ENCODE assay signal across 9 cellular contexts in the genomic region with DNA sequence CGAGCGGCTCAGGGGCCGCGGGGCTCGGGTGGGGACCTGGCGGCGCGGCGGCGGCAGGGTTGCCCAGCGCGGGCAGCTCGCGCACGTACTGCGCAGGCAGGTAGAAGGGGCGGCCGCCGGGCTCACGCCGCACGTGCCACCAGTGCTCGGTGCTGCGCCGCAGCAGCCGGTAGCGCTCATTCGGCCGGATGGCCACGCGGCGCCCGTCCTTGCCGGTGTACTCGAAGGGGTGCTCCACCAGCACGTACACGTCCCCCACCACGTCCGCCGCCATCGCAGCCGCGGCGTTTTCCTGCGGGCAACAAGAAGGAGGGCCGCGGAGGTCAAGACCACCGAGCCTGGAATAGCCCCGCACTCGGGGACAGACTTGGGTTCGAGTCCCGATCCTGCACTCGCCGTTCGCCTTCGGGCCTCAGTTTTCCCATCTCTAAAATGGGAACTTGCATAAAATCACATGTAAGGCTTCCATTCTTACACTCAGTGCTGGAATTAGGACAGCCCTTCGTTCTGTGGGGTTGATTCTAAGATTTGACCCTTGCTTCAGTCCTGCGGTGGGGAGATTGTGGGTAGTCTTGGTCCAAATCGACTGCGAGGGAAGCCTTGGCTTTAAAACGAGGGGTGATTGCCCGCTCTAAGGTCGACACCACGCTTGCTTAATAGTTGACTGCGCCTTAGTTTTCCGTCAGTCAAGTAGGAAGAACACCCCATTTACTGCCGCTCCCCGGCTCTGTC. TPM values are rescaled to one million over a fixed set of nuclear protein-coding genes. Genes with fewer than 3 reads are reported as not detected.
DNase-seq lines count a peak whose midpoint lies in the region; ATAC-seq lines count a peak whose summit lies in the region.
"Had no signal": no experiment of that assay in that cellular context is flagged by ENCODE, and none has a peak within 500 bp of the region (broad histone marks: within the 10 kb centered on the region; RNA-seq: fewer than 3 reads in every experiment).

No MANE protein-coding gene starts in this region.

- DNase-seq in activated T-cell treated with anti-CD3 and anti-CD28 coated beads, Interleukin-2, amount 50 U/mL, for 24 hours: no peak
- no peak for DNase-seq in activated T-cell treated with anti-CD3 and anti-CD28 coated beads for 4 hours
- no peak for DNase-seq in activated naive CD8-positive, alpha-beta T cell treated with anti-CD3 and anti-CD28 coated beads, Interleukin-2, amount 50 U/mL, for 24 hours
- no peak for DNase-seq in immature natural killer cell
- DNase-seq in SIG-M5 treated with dmso at 0.1 percent for 504 hours (lab: John Stamatoyannopoulos, UW; ENCODE audit: unreplicated experiment): no peak
- no peak for DNase-seq in iPS-NIHi7 (ENCODE audit: extremely low spot score)
- DNase-seq: AML-193 had no signal

- H3K4me3 Mint-ChIP-seq in activated T-cell treated with anti-CD3 and anti-CD28 coated beads, Interleukin-2, amount 50 U/mL, for 24 hours: peak overlapping the region; percentile 73
- H3K4me3 Mint-ChIP-seq in activated naive CD8-positive, alpha-beta T cell treated with anti-CD3 and anti-CD28 coated beads, Interleukin-2, amount 50 U/mL, for 24 hours: peak overlapping the region; percentile 77
- H3K4me3 Mint-ChIP-seq in immature natural killer cell: peak overlapping the region; percentile 85 to 90 (median 88)

- peak overlapping the region; percentile 43 to 67 for H3K4me3 ChIP-seq in stomach smooth muscle (ENCODE audit: low read length in 2 of 2)

- peaks cover 9% of the 10 kb centered on the region for H3K27me3 Mint-ChIP-seq in activated T-cell treated with anti-CD3 and anti-CD28 coated beads, Interleukin-2, amount 50 U/mL, for 24 hours
- peaks cover 8% of the 10 kb centered on the region for H3K27me3 Mint-ChIP-seq in activated naive CD8-positive, alpha-beta T cell treated with anti-CD3 and anti-CD28 coated beads, Interleukin-2, amount 50 U/mL, for 24 hours
- H3K27me3 Mint-ChIP-seq in immature natural killer cell (ENCODE audit: low read depth in 3 of 3): peaks cover 2 to 11% (median 10%) of the 10 kb centered on the region in 3 donors

- H3K4me1 ChIP-seq in stomach smooth muscle (ENCODE audit: control insufficient read depth, insufficient read depth, low read length): peaks cover 38% of the 10 kb centered on the region

- no peak for ATAC-seq in activated naive CD8-positive, alpha-beta T cell treated with anti-CD3 and anti-CD28 coated beads, Interleukin-2, amount 50 U/mL, for 24 hours
- ATAC-seq in GM18519 (IDR thresholded peaks at IDR 0.05; ENCODE audit: low FRiP score, unreplicated experiment): no peak

- H3K9ac ChIP-seq in stomach smooth muscle (ENCODE audit: low read length in 2 of 2): no peak overlapping the region

- H3K27ac Mint-ChIP-seq in activated T-cell treated with anti-CD3 and anti-CD28 coated beads, Interleukin-2, amount 50 U/mL, for 24 hours: no peak overlapping the region
- no peak overlapping the region for H3K27ac Mint-ChIP-seq in activated naive CD8-positive, alpha-beta T cell treated with anti-CD3 and anti-CD28 coated beads, Interleukin-2, amount 50 U/mL, for 24 hours
- H3K27ac Mint-ChIP-seq in immature natural killer cell: peak overlapping the region; percentile 29 to 92 (median 74)

- H3K4me1 Mint-ChIP-seq in activated T-cell treated with anti-CD3 and anti-CD28 coated beads, Interleukin-2, amount 50 U/mL, for 24 hours (ENCODE audit: low read depth): peaks cover 24% of the 10 kb centered on the region
- H3K4me1 Mint-ChIP-seq in activated naive CD8-positive, alpha-beta T cell treated with anti-CD3 and anti-CD28 coated beads, Interleukin-2, amount 50 U/mL, for 24 hours: peaks cover 22% of the 10 kb centered on the region
- H3K4me1 Mint-ChIP-seq in immature natural killer cell: peaks cover 26 to 28% of the 10 kb centered on the region in 2 donors

- no peak overlapping the region for H3K27ac ChIP-seq in stomach smooth muscle (ENCODE audit: low read length)

- H3K9me3 Mint-ChIP-seq in activated T-cell treated with anti-CD3 and anti-CD28 coated beads, Interleukin-2, amount 50 U/mL, for 24 hours: no peaks in the 10 kb centered on the region
- H3K9me3 Mint-ChIP-seq in activated naive CD8-positive, alpha-beta T cell treated with anti-CD3 and anti-CD28 coated beads, Interleukin-2, amount 50 U/mL, for 24 hours: no peaks in the 10 kb centered on the region
- H3K9me3 Mint-ChIP-seq in immature natural killer cell: no peaks in the 10 kb centered on the region

- no peaks in the 10 kb centered on the region for H3K36me3 ChIP-seq in stomach smooth muscle (ENCODE audit: control insufficient read depth in 2 of 2, insufficient read depth in 2 of 2, low read length in 2 of 2)

- peaks cover 35 to 45% of the 10 kb centered on the region in 2 donors for H3K27me3 ChIP-seq in stomach smooth muscle (ENCODE audit: control insufficient read depth in 1 of 2, insufficient read depth in 2 of 2, low read length in 2 of 2)

- H3K36me3 Mint-ChIP-seq in activated T-cell treated with anti-CD3 and anti-CD28 coated beads, Interleukin-2, amount 50 U/mL, for 24 hours (ENCODE audit: low read depth): no peaks in the 10 kb centered on the region
- H3K36me3 Mint-ChIP-seq in activated naive CD8-positive, alpha-beta T cell treated with anti-CD3 and anti-CD28 coated beads, Interleukin-2, amount 50 U/mL, for 24 hours (ENCODE audit: low read depth): no peaks in the 10 kb centered on the region
- no peaks in the 10 kb centered on the region for H3K36me3 Mint-ChIP-seq in immature natural killer cell

- no peaks in the 10 kb centered on the region for H3K9me3 ChIP-seq in stomach smooth muscle (ENCODE audit: control insufficient read depth in 2 of 2, low read length in 2 of 2)

RNA-seq across cellular contexts. Expression of gene ARHGAP27, which starts 2.5 kb away (rescaled TPM):
- 10 to 100 TPM; 23.5 to 64.9 (median 27.8) TPM for polyA plus RNA-seq in immature natural killer cell

Comparison
In these comparisons a context has a peak if more than half of its experiments do, and no peak if none do; other contexts are left out.
1. H3K27ac Mint-ChIP-seq: peak in immature natural killer cell (6 of 6); none in activated T-cell treated with anti-CD3 and anti-CD28 coated beads, Interleukin-2, amount 50 U/mL, for 24 hours (single experiment) and activated naive CD8-positive, alpha-beta T cell treated with anti-CD3 and anti-CD28 coated beads, Interleukin-2, amount 50 U/mL, for 24 hours (single experiment).
2. Peak in every context shown above with its lines, with median percentiles within 50 percentile points of each other: H3K4me3 Mint-ChIP-seq.